29 cellular contexts compared by ENCODE assay signal in the genomic region with DNA sequence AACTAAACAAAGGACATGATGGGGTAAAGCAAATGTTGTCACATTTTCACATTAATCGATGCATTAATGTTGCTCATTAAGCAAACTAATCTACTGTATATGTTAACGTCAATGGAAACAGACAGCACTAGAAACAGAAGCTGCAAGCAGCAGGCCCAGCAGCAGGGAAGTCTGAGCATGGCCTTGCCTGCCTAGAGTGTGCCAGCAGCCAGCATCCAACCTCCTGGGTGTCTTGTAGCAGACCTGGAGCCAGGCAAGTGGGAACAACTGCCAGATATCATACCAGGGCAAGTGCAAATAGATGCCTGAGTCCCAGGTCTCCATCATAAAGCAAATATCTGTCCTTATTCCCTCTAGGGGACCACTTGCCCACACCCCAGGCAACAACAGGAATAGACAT.
"Had no signal": no experiment of that assay in that cellular context is flagged by ENCODE, and none has a peak within 500 bp of the region (broad histone marks: within the 10 kb centered on the region; RNA-seq: fewer than 3 reads in every experiment).

No MANE protein-coding gene starts in this region.

- DNase-seq: activated B cell treated with CpG ODN at 0.5 μM for 24 hours; activated CD4-positive, alpha-beta memory T cell treated with anti-CD3 and anti-CD28 coated beads for 36 hours; activated CD4-positive, alpha-beta T cell treated with anti-CD3 and anti-CD28 coated beads for 4 hours; activated CD4-positive, alpha-beta T cell treated with anti-CD3 and anti-CD28 coated beads, Interleukin-2, amount 10 ng/mL, durations not matched to agents 24 days and 14 days; activated CD4-positive, alpha-beta T cell treated with anti-CD3 and anti-CD28 coated beads, Interleukin-2, amount 50 U/mL, for 1 hour; activated CD4-positive, alpha-beta T cell treated with anti-CD3 and anti-CD28 coated beads, Interleukin-2, amount 50 U/mL, for 4 hours; activated CD4-positive, CD25-positive, alpha-beta regulatory T cell treated with anti-CD3 and anti-CD28 coated beads, Interleukin-2, amount 50 U/mL, for 72 hours; activated CD8-positive, alpha-beta memory T cell treated with anti-CD3 and anti-CD28 coated beads, Interleukin-2, amount 50 U/mL, for 4 hours; activated CD8-positive, alpha-beta T cell treated with anti-CD3 and anti-CD28 coated beads for 36 hours; activated effector memory CD4-positive, alpha-beta T cell treated with anti-CD3 and anti-CD28 coated beads, Interleukin-2, amount 50 U/mL, for 16 hours; activated gamma-delta T cell treated with Interleukin-2 at 50 U/mL for 16 hours; activated naive CD4-positive, alpha-beta T cell; activated naive CD4-positive, alpha-beta T cell treated with anti-CD3 and anti-CD28 coated beads for 36 hours; activated naive CD4-positive, alpha-beta T cell treated with anti-CD3 and anti-CD28 coated beads, Interleukin-2, amount 50 U/mL, for 16 hours; activated naive CD8-positive, alpha-beta T cell treated with anti-CD3 and anti-CD28 coated beads for 36 hours; activated T-cell treated with anti-CD3 and anti-CD28 coated beads for 4 hours; activated T-cell treated with anti-CD3 and anti-CD28 coated beads, Interleukin-2, amount 50 U/mL, for 1 hour; activated T-cell treated with anti-CD3 and anti-CD28 coated beads, Interleukin-2, amount 50 U/mL, for 4 hours; activated T-cell treated with anti-CD3 and anti-CD28 coated beads, Interleukin-2, amount 50 U/mL, for 72 hours; adrenal gland; amniotic stem cell; aorta; T-helper 1 cell; T-helper 2 cell; T-helper 9 cell had no signal

- H3K4me1 ChIP-seq: adrenal gland had no signal

- H3K27me3 ChIP-seq: adrenal gland, cardiac muscle cell had no signal

- H3K27ac ChIP-seq: adrenal gland, cardiac muscle cell, VCaP had no signal

- H3K4me3 ChIP-seq: adrenal gland, cardiac muscle cell had no signal

- H3K36me3 ChIP-seq: adrenal gland, cardiac muscle cell had no signal

- ATAC-seq: activated CD8-positive, alpha-beta T cell treated with anti-CD3 and anti-CD28 coated beads for 36 hours; activated naive CD4-positive, alpha-beta T cell treated with anti-CD3 and anti-CD28 coated beads, Interleukin-2, amount 50 U/mL, for 72 hours; activated T-cell treated with anti-CD3 and anti-CD28 coated beads, Interleukin-2, amount 50 U/mL, for 4 hours; activated T-cell treated with anti-CD3 and anti-CD28 coated beads, Interleukin-2, amount 50 U/mL, for 72 hours; activated T-helper 17 cell treated with anti-CD3 and anti-CD28 coated beads, Interleukin-2, amount 50 U/mL, for 72 hours had no signal

- H3K9me3 ChIP-seq: adrenal gland had no signal
